ENCODE assay signal across 8 cellular contexts in the genomic region with DNA sequence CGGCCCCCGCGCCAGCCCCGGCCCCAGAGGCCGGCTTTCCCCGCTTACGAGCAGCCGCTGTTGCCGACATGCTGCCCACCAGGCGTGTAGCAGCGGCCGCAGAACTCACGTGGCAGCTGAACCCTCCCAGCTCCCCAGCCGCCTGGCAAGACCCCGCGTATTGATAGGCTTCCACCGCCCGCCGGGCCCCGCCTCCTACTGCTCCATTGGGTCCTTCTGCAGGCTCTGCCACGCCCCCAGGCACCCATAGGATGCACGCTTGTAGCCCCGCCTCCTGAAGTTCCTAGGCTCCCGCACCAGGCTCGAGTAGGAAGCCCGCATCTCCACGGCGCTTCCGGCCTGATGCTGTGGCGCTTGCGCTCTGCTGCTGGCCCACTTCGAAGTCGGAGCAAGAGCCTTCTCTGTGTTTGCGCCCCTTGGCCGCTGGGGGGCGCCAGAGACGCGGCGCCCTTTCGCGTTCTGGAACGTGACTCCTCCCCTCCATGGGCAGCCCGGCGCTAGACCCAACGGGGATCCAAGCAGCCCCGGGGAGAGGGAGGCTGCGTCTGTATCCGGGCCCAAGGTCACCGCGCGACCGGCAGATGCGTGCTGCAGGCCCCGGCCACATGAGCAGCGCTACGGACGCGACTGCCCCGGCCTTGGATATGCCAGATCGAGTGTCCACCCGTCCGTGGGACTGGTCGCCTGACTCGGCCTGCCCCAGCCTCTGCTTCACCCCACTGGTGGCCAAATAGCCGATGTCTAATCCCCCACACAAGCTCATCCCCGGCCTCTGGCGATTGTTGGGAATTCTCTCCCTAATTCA.
DNase-seq lines count a peak whose midpoint lies in the region; ATAC-seq and TF ChIP-seq lines count a peak whose summit lies in the region.

A gene (plus strand): TSS at position 566 of the 805 bp plus-strand sequence. CDS start 993 bp downstream, outside the sequence.
A gene with protein sequence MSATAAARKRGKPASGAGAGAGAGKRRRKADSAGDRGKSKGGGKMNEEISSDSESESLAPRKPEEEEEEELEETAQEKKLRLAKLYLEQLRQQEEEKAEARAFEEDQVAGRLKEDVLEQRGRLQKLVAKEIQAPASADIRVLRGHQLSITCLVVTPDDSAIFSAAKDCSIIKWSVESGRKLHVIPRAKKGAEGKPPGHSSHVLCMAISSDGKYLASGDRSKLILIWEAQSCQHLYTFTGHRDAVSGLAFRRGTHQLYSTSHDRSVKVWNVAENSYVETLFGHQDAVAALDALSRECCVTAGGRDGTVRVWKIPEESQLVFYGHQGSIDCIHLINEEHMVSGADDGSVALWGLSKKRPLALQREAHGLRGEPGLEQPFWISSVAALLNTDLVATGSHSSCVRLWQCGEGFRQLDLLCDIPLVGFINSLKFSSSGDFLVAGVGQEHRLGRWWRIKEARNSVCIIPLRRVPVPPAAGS (minus strand): TSS at position 107 of the 805 bp plus-strand sequence. CDS start 37 bp downstream, at position 70.

- TF ChIP-seq CTCF in AG09309 (IDR thresholded peaks at IDR 0.05; ENCODE audit: control insufficient read depth, insufficient read depth, low read depth, low read length, missing control alignments): peak; percentile 99

- peak within 1 kb of the TSS; percentile 71 for H3K4me3 ChIP-seq in AG09309 (ENCODE audit: control insufficient read depth, low read depth, low read length)

- H3K4me1 Mint-ChIP-seq in central memory CD8-positive, alpha-beta T cell: peaks cover 35% of the 10 kb centered on the region

- H3K36me3 Mint-ChIP-seq in central memory CD8-positive, alpha-beta T cell (ENCODE audit: insufficient read depth): peaks cover 14% of the 10 kb centered on the region

- ATAC-seq in GM18909 (IDR thresholded peaks at IDR 0.05; ENCODE audit: poor library complexity, unreplicated experiment): peak; percentile 93
- peak; percentile 88 for ATAC-seq in HG03196 (IDR thresholded peaks at IDR 0.05; ENCODE audit: unreplicated experiment)
- peak; percentile 91 for ATAC-seq in central memory CD8-positive, alpha-beta T cell (replicated peaks; ENCODE audit: extremely low read depth, poor library complexity, severe bottlenecking)

- DNase-seq in AG09309 (ENCODE audit: low read depth): peak; percentile 99
- DNase-seq in NCI-H345 (lab: John Stamatoyannopoulos, UW): peak; percentile 99
- peak; percentile 97 to 100 (median 99) for DNase-seq in activated CD4-positive, CD25-positive, alpha-beta regulatory T cell (lab: John Stamatoyannopoulos, UW)
- peak; percentile 98 to 99 for DNase-seq in central memory CD8-positive, alpha-beta T cell (ENCODE audit: low spot score in 2 of 2)
- peak; percentile 100 for DNase-seq in iris pigment epithelial cell (ENCODE audit: low read depth)
- peak; percentile 99 for DNase-seq in stimulated activated CD4-positive, alpha-beta T cell treated with anti-CD3 and anti-CD28 coated beads, Interleukin-12 subunit alpha, Interleukin-12 subunit beta, amount 100 ng/mL, for 4 hours

- peak within 1 kb of the TSS; percentile 92 for H3K4me3 Mint-ChIP-seq in central memory CD8-positive, alpha-beta T cell

- H3K27me3 Mint-ChIP-seq in central memory CD8-positive, alpha-beta T cell: no peaks in the 10 kb centered on the region

- peak within 1 kb of the TSS; percentile 95 for H3K27ac Mint-ChIP-seq in central memory CD8-positive, alpha-beta T cell (ENCODE audit: low read depth)

- H3K9me3 Mint-ChIP-seq in central memory CD8-positive, alpha-beta T cell: no peaks in the 10 kb centered on the region

Comparison
In these comparisons a context has a peak if more than half of its experiments do, and no peak if none do; other contexts are left out.
1. Peak in every context shown above with its lines: DNase-seq, ATAC-seq and H3K4me3 ChIP-seq.